1 cellular context compared by ENCODE assay signal in genomic region chr17:39699818-39700147, GRCh38.
A peak's percentile ranks its signal among the peaks of the same experiment; 100 is the strongest.
TF ChIP-seq lines count a peak whose summit lies in the region.

TSS of gene ERBB2 (plus strand) at chr17:39700064. CDS start at chr17:39700239, 175 bp downstream.

TF ChIP-seq in HepG2, 621 proteins besides CTCF, POLR2A, EP300 and RAD21 (continued from another document and continues in another):
- TF ChIP-seq HOMEZ (CRISPR knock-in tag; IDR thresholded peaks at IDR 0.05; ENCODE audit: low read depth), result 0 out of 2 replicates have a peak, but pooled peaks have one; percentile 7
- peak; percentile 46; the same call in 1 of the 2 replicates for TF ChIP-seq NFYC (CRISPR knock-in tag; IDR thresholded peaks at IDR 0.05)
- TF ChIP-seq KAT8 (CRISPR knock-in tag; IDR thresholded peaks at IDR 0.05), result peak; percentile 36; the same call in 1 of the 2 replicates
- TF ChIP-seq RARG (CRISPR knock-in tag; IDR thresholded peaks at IDR 0.05; ENCODE audit: low read depth), result no peak
- peak; percentile 88 for TF ChIP-seq POLR2G (IDR thresholded peaks at IDR 0.05; ENCODE audit: low read depth, low read length)
- TF ChIP-seq ZNF546 (CRISPR knock-in tag; conservative IDR thresholded peaks at IDR 0.05), result no peak
- no peak for TF ChIP-seq CERS6 (CRISPR knock-in tag; IDR thresholded peaks at IDR 0.05)
- no peak for TF ChIP-seq ZNF569 (CRISPR knock-in tag; IDR thresholded peaks at IDR 0.05; ENCODE audit: borderline replicate concordance)
- 0 out of 2 replicates have a peak, but pooled peaks have one; percentile 0 for TF ChIP-seq NR0B2 (CRISPR knock-in tag; IDR thresholded peaks at IDR 0.05)
- TF ChIP-seq ZNF564 (CRISPR knock-in tag; IDR thresholded peaks at IDR 0.05), result 0 out of 2 replicates have a peak, but pooled peaks have one; percentile 58
- TF ChIP-seq ZNF761 (CRISPR knock-in tag; conservative IDR thresholded peaks at IDR 0.05), result 0 out of 2 replicates have a peak, but pooled peaks have one; percentile 33
- peak; percentile 75 for TF ChIP-seq KMT2B (CRISPR knock-in tag; IDR thresholded peaks at IDR 0.05)
- no peak for TF ChIP-seq AKNA (CRISPR knock-in tag; IDR thresholded peaks at IDR 0.05; ENCODE audit: borderline replicate concordance)
- peak; percentile 24; the same call in 1 of the 2 replicates for TF ChIP-seq NFYB (CRISPR knock-in tag; IDR thresholded peaks at IDR 0.05)
- TF ChIP-seq ZNF678 (CRISPR knock-in tag; IDR thresholded peaks at IDR 0.05), result no peak
- 0 out of 2 replicates have a peak, but pooled peaks have one; percentile 27 for TF ChIP-seq ZNF276 (CRISPR knock-in tag; IDR thresholded peaks at IDR 0.05; ENCODE audit: low read depth)
- 0 out of 2 replicates have a peak, but pooled peaks have one; percentile 69 for TF ChIP-seq SNAPC2 (CRISPR knock-in tag; IDR thresholded peaks at IDR 0.05)
- TF ChIP-seq ZSCAN29 (CRISPR knock-in tag; conservative IDR thresholded peaks at IDR 0.05), result no peak
- peak; percentile 57; the same call in 1 of the 2 replicates for TF ChIP-seq ZNF331 (CRISPR knock-in tag; IDR thresholded peaks at IDR 0.05)
- peak; percentile 80 for TF ChIP-seq SAP130 (CRISPR knock-in tag; IDR thresholded peaks at IDR 0.05; ENCODE audit: low read depth)
- TF ChIP-seq TEAD3 (CRISPR knock-in tag; optimal IDR thresholded peaks at IDR 0.05; ENCODE audit: borderline replicate concordance), result peak; percentile 98
- TF ChIP-seq KDM4B (CRISPR knock-in tag; IDR thresholded peaks at IDR 0.05), result peak; percentile 81; the same call in 1 of the 2 replicates
- no peak for TF ChIP-seq MZF1 (CRISPR knock-in tag; IDR thresholded peaks at IDR 0.05; ENCODE audit: borderline replicate concordance)
- no peak for TF ChIP-seq ZNF430 (CRISPR knock-in tag; IDR thresholded peaks at IDR 0.05)
- no peak for TF ChIP-seq ZNF335 (CRISPR knock-in tag; IDR thresholded peaks at IDR 0.05)
- TF ChIP-seq TRIM22 (IDR thresholded peaks at IDR 0.05), result no peak
- TF ChIP-seq KLF6 (CRISPR knock-in tag; IDR thresholded peaks at IDR 0.05), result peak; percentile 60; the same call in 1 of the 2 replicates
- TF ChIP-seq ZNF263 (CRISPR knock-in tag; IDR thresholded peaks at IDR 0.05), result peak; percentile 86
- peak; percentile 47; the same call in 1 of the 2 replicates for TF ChIP-seq TFDP2 (CRISPR knock-in tag; IDR thresholded peaks at IDR 0.05)
- TF ChIP-seq ZNF468 (CRISPR knock-in tag; IDR thresholded peaks at IDR 0.05), result 0 out of 2 replicates have a peak, but pooled peaks have one; percentile 41
- TF ChIP-seq NR1H2 (CRISPR knock-in tag; IDR thresholded peaks at IDR 0.05; ENCODE audit: borderline replicate concordance, low read depth), result no peak
- TF ChIP-seq TAF1 (CRISPR knock-in tag; IDR thresholded peaks at IDR 0.05), result peak; percentile 64
- 0 out of 2 replicates have a peak, but pooled peaks have one; percentile 16 for TF ChIP-seq ZNF292 (CRISPR knock-in tag; IDR thresholded peaks at IDR 0.05; ENCODE audit: borderline replicate concordance, low read depth)
- 0 out of 2 replicates have a peak, but pooled peaks have one; percentile 39 for TF ChIP-seq ELF4 (CRISPR knock-in tag; IDR thresholded peaks at IDR 0.05; ENCODE audit: borderline replicate concordance)
- 0 out of 2 replicates have a peak, but pooled peaks have one; percentile 60 for TF ChIP-seq ZNF34 (CRISPR knock-in tag; IDR thresholded peaks at IDR 0.05; ENCODE audit: borderline replicate concordance)
- 0 out of 2 replicates have a peak, but pooled peaks have one; percentile 6 for TF ChIP-seq ZFP91 (CRISPR knock-in tag; IDR thresholded peaks at IDR 0.05; ENCODE audit: borderline replicate concordance)
- no peak for TF ChIP-seq KLF11 (CRISPR knock-in tag; IDR thresholded peaks at IDR 0.05)
- no peak for TF ChIP-seq ZNF850 (CRISPR knock-in tag; conservative IDR thresholded peaks at IDR 0.05)
- TF ChIP-seq ZNF563 (CRISPR knock-in tag; IDR thresholded peaks at IDR 0.05), result 0 out of 2 replicates have a peak, but pooled peaks have one; percentile 51
- no peak for TF ChIP-seq GATA4 (IDR thresholded peaks at IDR 0.05; ENCODE audit: borderline replicate concordance, low read depth)
- 0 out of 2 replicates have a peak, but pooled peaks have one; percentile 35 for TF ChIP-seq ZNF777 (CRISPR knock-in tag; IDR thresholded peaks at IDR 0.05)
- TF ChIP-seq TFDP1 (CRISPR knock-in tag; IDR thresholded peaks at IDR 0.05; ENCODE audit: borderline replicate concordance), result no peak
- peak; percentile 64; the same call in 1 of the 2 replicates for TF ChIP-seq TBX2 (CRISPR knock-in tag; IDR thresholded peaks at IDR 0.05; ENCODE audit: borderline replicate concordance)
- peak; percentile 28; the same call in 1 of the 2 replicates for TF ChIP-seq TARDBP (CRISPR knock-in tag; IDR thresholded peaks at IDR 0.05)
- TF ChIP-seq SOX5 (CRISPR knock-in tag; IDR thresholded peaks at IDR 0.05; ENCODE audit: borderline replicate concordance), result peak; percentile 24; the same call in 1 of the 2 replicates
- TF ChIP-seq ATF7-NPFF (CRISPR knock-in tag; IDR thresholded peaks at IDR 0.05; ENCODE audit: low read depth), result 0 out of 2 replicates have a peak, but pooled peaks have one; percentile 12
- TF ChIP-seq KDM2A (CRISPR knock-in tag; IDR thresholded peaks at IDR 0.05; ENCODE audit: borderline replicate concordance, low read depth), result 0 out of 2 replicates have a peak, but pooled peaks have one; percentile 61
- TF ChIP-seq CSRNP2 (CRISPR knock-in tag; conservative IDR thresholded peaks at IDR 0.05; ENCODE audit: low read depth), result no peak
